ENCODE assay signal across 1 cellular context in the genomic region with DNA sequence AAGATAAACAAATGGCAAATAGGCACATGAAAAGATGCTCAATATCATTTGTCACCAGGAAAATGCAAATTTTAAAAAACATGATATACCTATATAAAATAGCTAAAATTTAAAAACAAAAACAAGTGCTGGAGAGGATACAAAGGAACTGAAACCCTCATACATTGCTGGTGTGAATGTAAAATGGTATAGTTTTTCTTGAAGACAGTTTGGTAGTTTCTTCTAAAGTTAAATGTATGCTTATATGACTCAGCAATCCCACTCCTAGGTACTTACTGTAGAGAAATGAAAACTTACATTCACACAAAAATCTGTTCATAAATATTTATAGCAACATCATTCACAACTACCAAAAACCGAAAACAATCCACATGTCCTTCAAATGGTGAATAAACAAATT.
TF ChIP-seq lines count a peak whose summit lies in the region.

No MANE protein-coding gene starts in this region.

TF ChIP-seq in K562, 482 proteins besides CTCF, POLR2A, EP300 and RAD21:
- no peak for TF ChIP-seq GABPB2 (CRISPR knock-in tag; conservative IDR thresholded peaks at IDR 0.05)
- TF ChIP-seq, protein P1, sequence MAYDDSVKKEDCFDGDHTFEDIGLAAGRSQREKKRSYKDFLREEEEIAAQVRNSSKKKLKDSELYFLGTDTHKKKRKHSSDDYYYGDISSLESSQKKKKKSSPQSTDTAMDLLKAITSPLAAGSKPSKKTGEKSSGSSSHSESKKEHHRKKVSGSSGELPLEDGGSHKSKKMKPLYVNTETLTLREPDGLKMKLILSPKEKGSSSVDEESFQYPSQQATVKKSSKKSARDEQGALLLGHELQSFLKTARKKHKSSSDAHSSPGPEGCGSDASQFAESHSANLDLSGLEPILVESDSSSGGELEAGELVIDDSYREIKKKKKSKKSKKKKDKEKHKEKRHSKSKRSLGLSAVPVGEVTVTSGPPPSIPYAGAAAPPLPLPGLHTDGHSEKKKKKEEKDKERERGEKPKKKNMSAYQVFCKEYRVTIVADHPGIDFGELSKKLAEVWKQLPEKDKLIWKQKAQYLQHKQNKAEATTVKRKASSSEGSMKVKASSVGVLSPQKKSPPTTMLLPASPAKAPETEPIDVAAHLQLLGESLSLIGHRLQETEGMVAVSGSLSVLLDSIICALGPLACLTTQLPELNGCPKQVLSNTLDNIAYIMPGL (CRISPR knock-in tag; IDR thresholded peaks at IDR 0.05) = no peak
- peak; percentile 64 for TF ChIP-seq NFE2 (IDR thresholded peaks at IDR 0.05; ENCODE audit: low read depth)
- peak; percentile 62 for TF ChIP-seq NFE2L1 (tag; IDR thresholded peaks at IDR 0.05; ENCODE audit: borderline replicate concordance, low read depth)
- no peak for TF ChIP-seq HMG20B (CRISPR knock-in tag; IDR thresholded peaks at IDR 0.05)
- TF ChIP-seq, protein P2, sequence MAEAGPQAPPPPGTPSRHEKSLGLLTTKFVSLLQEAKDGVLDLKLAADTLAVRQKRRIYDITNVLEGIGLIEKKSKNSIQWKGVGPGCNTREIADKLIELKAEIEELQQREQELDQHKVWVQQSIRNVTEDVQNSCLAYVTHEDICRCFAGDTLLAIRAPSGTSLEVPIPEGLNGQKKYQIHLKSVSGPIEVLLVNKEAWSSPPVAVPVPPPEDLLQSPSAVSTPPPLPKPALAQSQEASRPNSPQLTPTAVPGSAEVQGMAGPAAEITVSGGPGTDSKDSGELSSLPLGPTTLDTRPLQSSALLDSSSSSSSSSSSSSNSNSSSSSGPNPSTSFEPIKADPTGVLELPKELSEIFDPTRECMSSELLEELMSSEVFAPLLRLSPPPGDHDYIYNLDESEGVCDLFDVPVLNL (CRISPR knock-in tag; IDR thresholded peaks at IDR 0.05; ENCODE audit: low read depth) = no peak
- peak; percentile 79 for TF ChIP-seq ZNF316 (IDR thresholded peaks at IDR 0.05)
- peak; percentile 49; the same call in 1 of the 2 replicates for TF ChIP-seq MAFG (tag; conservative IDR thresholded peaks at IDR 0.05)
- TF ChIP-seq C11orf30 (IDR thresholded peaks at IDR 0.05; ENCODE audit: low read depth) = peak; percentile 67
- TF ChIP-seq FOXK2 (conservative IDR thresholded peaks at IDR 0.05 in 1 of 2, IDR thresholded peaks at IDR 0.05 in 1 of 2; ENCODE audit: low read depth in 2 of 2) = no peak
- TF ChIP-seq MAFF (IDR thresholded peaks at IDR 0.05; ENCODE audit: low read length) = peak; percentile 26; the same call in 1 of the 2 replicates
- peak; percentile 39; the same call in 1 of the 2 replicates for TF ChIP-seq MAFK (IDR thresholded peaks at IDR 0.05; ENCODE audit: low read length)
